In the genomic region with DNA sequence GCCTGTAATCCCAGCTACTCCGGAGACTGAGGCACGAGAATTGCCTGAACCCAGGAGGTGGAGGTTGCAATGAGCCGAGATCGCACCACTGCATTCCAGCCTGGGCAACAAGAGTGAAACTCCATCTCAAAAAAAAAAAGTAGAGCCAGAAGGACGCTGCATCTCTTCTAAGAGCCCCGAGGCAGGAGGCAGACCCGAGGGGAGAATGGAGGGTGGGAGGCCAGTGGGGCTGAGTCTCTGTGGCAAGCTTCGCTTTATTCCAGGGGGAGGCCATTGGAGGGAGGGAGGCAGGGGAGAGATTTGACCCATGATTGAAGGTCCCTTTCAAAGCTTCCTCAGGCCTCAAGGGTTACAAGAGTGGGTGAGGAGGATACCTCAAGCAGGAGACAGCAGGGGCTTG, we compare ENCODE assay signal across 1 cellular context.
A peak's percentile ranks its signal among the peaks of the same experiment; 100 is the strongest.
TF ChIP-seq lines count a peak whose summit lies in the region.

No MANE protein-coding gene starts in this region.

TF ChIP-seq in HEK293, 187 proteins besides CTCF, POLR2A, EP300 and RAD21 (continued from another document):
- no peak for TF ChIP-seq ZNF433 (tag by site-specific recombination; IDR thresholded peaks at IDR 0.05; ENCODE audit: low read depth)
- TF ChIP-seq GLIS1 (tag by site-specific recombination; IDR thresholded peaks at IDR 0.05) = peak; percentile 27
- no peak for TF ChIP-seq ZNF510 (tag by site-specific recombination; IDR thresholded peaks at IDR 0.05; ENCODE audit: insufficient replicate concordance)
TF ChIP-seq in HEK293: peak in this region for 1.
